ENCODE assay signal across 17 cellular contexts in genomic region chr22:36415415-36416168, GRCh38. TPM values are rescaled to one million over a fixed set of nuclear protein-coding genes. Genes with fewer than 3 reads are reported as not detected.
DNase-seq lines count a peak whose midpoint lies in the region; ATAC-seq and TF ChIP-seq lines count a peak whose summit lies in the region.
"Had no signal": no experiment of that assay in that cellular context is flagged by ENCODE, and none has a peak within 500 bp of the region (broad histone marks: within the 10 kb centered on the region; RNA-seq: fewer than 3 reads in every experiment).

No MANE protein-coding gene starts in this region.

- peak overlapping the region; percentile 44 for H3K27ac Mint-ChIP-seq in activated T-cell treated with anti-CD3 and anti-CD28 coated beads, Interleukin-2, amount 50 U/mL, for 24 hours
- H3K27ac Mint-ChIP-seq in T-cell = peak overlapping the region in 1 of 2 donors; percentile 53
- H3K27ac Mint-ChIP-seq: brain had no signal

- no peaks in the 10 kb centered on the region for H3K9me2 ChIP-seq in Loucy (replicated peaks; ENCODE audit: low read depth, low read length)

- no peak overlapping the region for H3K18ac ChIP-seq in trophoblast cell (ENCODE audit: low read length)

- no peaks in the 10 kb centered on the region for H3K36me3 ChIP-seq in Loucy (ENCODE audit: insufficient read depth, low read length)
- no peaks in the 10 kb centered on the region for H3K36me3 ChIP-seq in trophoblast cell (ENCODE audit: control insufficient read depth in 1 of 2, insufficient read depth in 2 of 2, low read length in 2 of 2)
- H3K36me3 ChIP-seq: SJSA1 had no signal

- TF ChIP-seq CTCF in Loucy (conservative IDR thresholded peaks at IDR 0.05; ENCODE audit: low read length) = no peak

- intact Hi-C loops in right cardiac atrium (cut with DNase I) = no loop called here

- H3F3A ChIP-seq in Loucy (ENCODE audit: low read depth) = no peaks in the 10 kb centered on the region

- peak overlapping the region; percentile 15 for H3K9ac ChIP-seq in Loucy (ENCODE audit: low read depth, low read length, poor library complexity, severe bottlenecking)
- no peak overlapping the region for H3K9ac ChIP-seq in trophoblast cell (ENCODE audit: low read length)

- H3K79me2 ChIP-seq in Loucy (ENCODE audit: insufficient read depth, low read length) = no peaks in the 10 kb centered on the region
- no peaks in the 10 kb centered on the region for H3K79me2 ChIP-seq in trophoblast cell (ENCODE audit: control insufficient read depth, insufficient read depth, low read length, poor library complexity)

- CTCF ChIA-PET in T-cell (lab: Charles Lee) = interaction anchor here in 1 of 2 donors (0.6 kb wide), 1 partner anchor 24 kb away, joined by 6 read pairs; no protein-coding TSS in a partner anchor

- POLR2A ChIA-PET in T-cell (lab: Charles Lee) = interaction anchor here in 1 of 2 donors (0.7 kb wide), 1 partner anchor 27 kb away, joined by 6 read pairs; no protein-coding TSS in a partner anchor

- H3K4me3 Mint-ChIP-seq in activated T-cell treated with anti-CD3 and anti-CD28 coated beads, Interleukin-2, amount 50 U/mL, for 24 hours = no peak overlapping the region
- no peak overlapping the region for H3K4me3 Mint-ChIP-seq in T-cell
- H3K4me3 Mint-ChIP-seq: brain had no signal

- H3K4me3 ChIP-seq in Loucy (ENCODE audit: low read length, poor library complexity, severe bottlenecking) (no peak overlapping the region), trophoblast cell (ENCODE audit: low read depth, low read length) (no peak overlapping the region), right cardiac atrium (ENCODE audit: low read length) (no peak overlapping the region)
- H3K4me3 ChIP-seq: SJSA1, skin epidermis had no signal

- ATAC-seq in esophagus mucosa (peak; percentile 21), T-cell (replicated peaks in 1 of 4) (no peak), right cardiac atrium (no peak)
- ATAC-seq: naive thymus-derived CD8-positive, alpha-beta T cell had no signal

- H3K9me3 ChIP-seq in Loucy (ENCODE audit: insufficient read depth, low read depth, low read length) (no peaks in the 10 kb centered on the region), trophoblast cell (ENCODE audit: insufficient read depth, low read depth, low read length) (no peaks in the 10 kb centered on the region), right cardiac atrium (ENCODE audit: control insufficient read depth, low read length) (no peaks in the 10 kb centered on the region)
- H3K9me3 ChIP-seq: SJSA1 had no signal

- no peak overlapping the region for H2AK5ac ChIP-seq in trophoblast cell (ENCODE audit: low read length)

- no peak overlapping the region for H3K23ac ChIP-seq in trophoblast cell (ENCODE audit: low read length)

- no peak overlapping the region for H3K4me2 ChIP-seq in Loucy (ENCODE audit: low read depth, low read length, poor library complexity, severe bottlenecking)
- H3K4me2 ChIP-seq in trophoblast cell (ENCODE audit: low read length) = no peak overlapping the region

- no peak overlapping the region for H3K4ac ChIP-seq in trophoblast cell (ENCODE audit: low read depth, low read length)

- H3K14ac ChIP-seq in trophoblast cell (ENCODE audit: low read length) = no peak overlapping the region

- H4K91ac ChIP-seq in trophoblast cell (ENCODE audit: low read depth, low read length) = no peak overlapping the region

- H3K27me3 ChIP-seq in Loucy (ENCODE audit: insufficient read depth, low read length, poor library complexity, severe bottlenecking) (no peaks in the 10 kb centered on the region), trophoblast cell (ENCODE audit: insufficient read depth, low read length) (no peaks in the 10 kb centered on the region), right cardiac atrium (ENCODE audit: control insufficient read depth, insufficient read depth) (no peaks in the 10 kb centered on the region)
- H3K27me3 ChIP-seq: SJSA1 had no signal

- DNase-seq in activated T-cell treated with anti-CD3 and anti-CD28 coated beads, Interleukin-2, amount 50 U/mL, for 24 hours = no peak
- no peak for DNase-seq in activated T-cell treated with anti-CD3 and anti-CD28 coated beads, Interleukin-2, amount 50 U/mL, for 1 hour
- DNase-seq in trophoblast cell (peak in 1 of 2 donors; percentile 49), T-cell (no peak), middle frontal gyrus (ENCODE audit: extremely low spot score, low spot score) (no peak), right cardiac atrium (no peak)
- DNase-seq: 8988T; activated CD4-positive, alpha-beta T cell treated with anti-CD3 and anti-CD28 coated beads for 1 hour; C1 segment of cervical spinal cord; naive thymus-derived CD8-positive, alpha-beta T cell; NCI-H1417 treated with DMSO at 0.1 percent for 48 hours; NCI-H2171 had no signal

- H3K27ac ChIP-seq in trophoblast cell (ENCODE audit: low read depth, low read length) = no peak overlapping the region
- no peak overlapping the region for H3K27ac ChIP-seq in right cardiac atrium (ENCODE audit: low read length)
- H3K27ac ChIP-seq: SJSA1, skin epidermis had no signal

- no peaks in the 10 kb centered on the region for H3K27me3 Mint-ChIP-seq in activated T-cell treated with anti-CD3 and anti-CD28 coated beads, Interleukin-2, amount 50 U/mL, for 24 hours
- H3K27me3 Mint-ChIP-seq in T-cell = no peaks in the 10 kb centered on the region
- H3K27me3 Mint-ChIP-seq: brain; naive thymus-derived CD8-positive, alpha-beta T cell had no signal

- no peaks in the 10 kb centered on the region for H3K36me3 Mint-ChIP-seq in activated T-cell treated with anti-CD3 and anti-CD28 coated beads, Interleukin-2, amount 50 U/mL, for 24 hours (ENCODE audit: low read depth)
- H3K36me3 Mint-ChIP-seq in T-cell = no peaks in the 10 kb centered on the region
- H3K36me3 Mint-ChIP-seq: brain; naive thymus-derived CD8-positive, alpha-beta T cell had no signal

- H2BK12ac ChIP-seq in trophoblast cell (ENCODE audit: low read length) = peak overlapping the region; percentile 33

- H3K4me1 ChIP-seq in Loucy (ENCODE audit: insufficient read depth, low read length, poor library complexity, severe bottlenecking) (peaks cover 22% of the 10 kb centered on the region), trophoblast cell (ENCODE audit: control insufficient read depth in 1 of 2, insufficient read depth in 2 of 2, low read length in 2 of 2) (peaks cover 16 to 18% of the 10 kb centered on the region in 2 experiments), right cardiac atrium (ENCODE audit: control insufficient read depth, insufficient read depth, low read length) (peaks cover 3% of the 10 kb centered on the region)

- no peak overlapping the region for H2BK5ac ChIP-seq in trophoblast cell (ENCODE audit: low read depth, low read length, poor library complexity)

- no peak overlapping the region for H4K8ac ChIP-seq in trophoblast cell (ENCODE audit: low read depth, low read length)

- H2AFZ ChIP-seq in Loucy (ENCODE audit: low read length) (no peak overlapping the region), trophoblast cell (ENCODE audit: insufficient read depth, low read length, poor library complexity) (no peak overlapping the region)

- no peaks in the 10 kb centered on the region for H3K9me3 Mint-ChIP-seq in activated T-cell treated with anti-CD3 and anti-CD28 coated beads, Interleukin-2, amount 50 U/mL, for 24 hours
- no peaks in the 10 kb centered on the region for H3K9me3 Mint-ChIP-seq in T-cell
- H3K9me3 Mint-ChIP-seq: brain; naive thymus-derived CD8-positive, alpha-beta T cell had no signal

- H3K4me1 Mint-ChIP-seq in activated T-cell treated with anti-CD3 and anti-CD28 coated beads, Interleukin-2, amount 50 U/mL, for 24 hours (ENCODE audit: low read depth) = peaks cover 31% of the 10 kb centered on the region
- H3K4me1 Mint-ChIP-seq in T-cell = peaks cover 19 to 40% (median 22%) of the 10 kb centered on the region in 3 donors

- H4K20me1 ChIP-seq in Loucy (ENCODE audit: insufficient read depth, low read length, poor library complexity, severe bottlenecking) = no peaks in the 10 kb centered on the region

- H4K12ac ChIP-seq in trophoblast cell (ENCODE audit: low read depth, low read length) = no peak overlapping the region

- no peak overlapping the region for H2BK120ac ChIP-seq in trophoblast cell (ENCODE audit: insufficient read depth, low read length, poor library complexity)

- peaks cover 10% of the 10 kb centered on the region for H3K79me1 ChIP-seq in trophoblast cell (ENCODE audit: low read length)

- no CpG with 5 or more reads among the region's 12 CpGs for WGBS in trophoblast cell (ENCODE audit: extremely low coverage, insufficient coverage, insufficient read length)
- WGBS in right cardiac atrium = 87% methylated on average over 12 of the region's 12 CpGs

RNA-seq across cellular contexts. Expression of gene MYH9, which starts 27.8 kb away (rescaled TPM):
- total RNA-seq in esophagus mucosa (487 TPM), T-cell (1,000 to 10,000 TPM in 2 of 5 donors, 100 to 1,000 TPM in 3; 816 to 1,109 (median 896) TPM), right cardiac atrium (100 to 1,000 TPM; 140 to 224 (median 163) TPM)
- polyA plus RNA-seq in trophoblast cell (2013) = 280 and 288 TPM in 2 replicates
- polyA plus RNA-seq in right cardiac atrium = 92.5 TPM
